Comparison of ENCODE assay signal across 9 cellular contexts in the genomic region with DNA sequence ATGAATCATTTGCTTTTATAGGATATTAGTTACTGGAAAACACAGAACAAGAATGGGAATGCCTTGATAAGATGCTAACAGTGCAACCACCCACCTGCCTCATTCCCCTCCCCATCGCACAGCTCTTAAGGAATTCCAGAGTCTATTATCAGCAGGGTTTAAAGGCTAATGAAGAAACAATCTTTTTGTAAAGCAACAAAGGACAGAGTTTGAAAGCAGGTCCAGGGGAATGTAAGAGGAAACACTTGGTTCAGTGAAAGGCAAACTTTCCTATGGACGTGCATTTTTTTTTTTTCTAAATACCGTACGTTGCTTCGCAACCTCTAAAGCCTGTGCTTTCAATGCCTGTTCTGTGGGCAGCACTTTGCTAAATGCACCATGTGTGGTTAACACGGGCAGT.
"Had no signal": no experiment of that assay in that cellular context is flagged by ENCODE, and none has a peak within 500 bp of the region (broad histone marks: within the 10 kb centered on the region; RNA-seq: fewer than 3 reads in every experiment).

No MANE protein-coding gene starts in this region.

- H3K9ac ChIP-seq: GM23248 had no signal

- H3K4me2 ChIP-seq: GM23338 had no signal

- H3K27ac ChIP-seq: GM23248 had no signal

- H3K4me3 Mint-ChIP-seq: GM23338, H9, HFFc6 had no signal

- H3K9me3 ChIP-seq: HAP-1 had no signal

- H3K9me3 Mint-ChIP-seq: GM23338, HFFc6 had no signal

- H2AFZ ChIP-seq: GM23248, GM23338 had no signal

- H3K36me3 ChIP-seq: HAP-1 had no signal

- H3K4me3 ChIP-seq: GM23248, GM23338, HAP-1 had no signal

- H3K4me1 ChIP-seq: HAP-1 had no signal

- H3K4me1 Mint-ChIP-seq: GM23338 had no signal

- H3K27ac Mint-ChIP-seq: GM23338, H9, HFFc6 had no signal

- ATAC-seq: GM23338, HCT116 had no signal

- DNase-seq: GM23248, GOT3, H7, H9, HCEC 1CT, HFFc6 had no signal
